Comparison of ENCODE assay signal across 13 cellular contexts in the genomic region with DNA sequence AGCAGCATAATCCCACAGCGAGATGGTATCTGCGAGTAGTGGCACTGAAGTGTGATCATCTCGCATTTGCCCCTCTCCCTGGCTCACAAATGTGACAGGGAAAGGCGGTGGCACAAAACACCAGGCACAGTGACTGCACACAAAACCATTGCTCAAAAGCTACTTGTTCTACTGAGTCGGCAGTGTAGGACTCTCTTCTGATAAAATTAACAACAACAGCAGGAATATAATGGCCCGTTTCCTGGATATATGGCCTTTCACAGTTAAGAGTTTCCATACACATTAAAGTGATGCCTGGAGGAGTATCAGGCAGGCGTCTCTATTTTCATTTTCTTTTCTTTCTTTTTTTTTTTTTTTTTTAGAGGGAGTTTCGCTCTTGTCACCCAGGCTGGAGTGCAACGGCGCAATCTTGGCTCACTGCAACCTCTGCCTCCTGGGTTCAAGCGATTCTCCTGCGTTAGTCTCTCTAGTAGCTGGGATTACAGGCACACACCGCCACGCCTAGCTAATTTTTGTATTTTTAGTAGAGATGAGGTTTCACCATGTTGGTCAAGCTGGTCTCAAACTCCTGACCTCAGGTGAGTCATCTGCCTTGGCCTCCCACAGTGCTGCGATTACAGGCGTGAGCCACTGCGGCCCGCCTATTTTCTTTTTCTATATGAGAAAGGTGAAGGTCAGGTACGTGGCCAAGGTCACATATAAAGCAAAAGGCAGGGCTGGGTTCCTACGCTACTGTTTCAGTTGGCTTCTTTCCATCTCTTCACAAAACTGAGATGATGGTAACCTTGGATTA.
A peak's percentile ranks its signal among the peaks of the same experiment; 100 is the strongest.
DNase-seq lines count a peak whose midpoint lies in the region; ATAC-seq and TF ChIP-seq lines count a peak whose summit lies in the region.
"Had no signal": no experiment of that assay in that cellular context is flagged by ENCODE, and none has a peak within 500 bp of the region (broad histone marks: within the 10 kb centered on the region; RNA-seq: fewer than 3 reads in every experiment).

No MANE protein-coding gene starts in this region.

- H3K36me3 ChIP-seq in prostate gland = no peaks in the 10 kb centered on the region

- no peaks in the 10 kb centered on the region for H3K4me1 ChIP-seq in prostate gland (replicated peaks)

- no peak for TF ChIP-seq CTCF in prostate gland (IDR thresholded peaks at IDR 0.05)

- intact Hi-C loops in prostate gland (cut with DNase I) = no loop called here

- no peaks in the 10 kb centered on the region for H3K9me3 ChIP-seq in prostate gland

- no peak overlapping the region for H3K4me3 ChIP-seq in prostate gland

- no peaks in the 10 kb centered on the region for H3K27me3 ChIP-seq in prostate gland (replicated peaks; ENCODE audit: insufficient read depth)

- no peak overlapping the region for H3K27ac ChIP-seq in prostate gland

- ATAC-seq in GM21390 (IDR thresholded peaks at IDR 0.05; ENCODE audit: unreplicated experiment) (peak; percentile 46), GM21367 (IDR thresholded peaks at IDR 0.05; ENCODE audit: unreplicated experiment) (no peak)
- ATAC-seq: effector memory CD8-positive, alpha-beta T cell had no signal

- 93% methylated on average over 20 of the region's 20 CpGs for WGBS in prostate gland

- no peak for TF ChIP-seq POLR2A in prostate gland (IDR thresholded peaks at IDR 0.05)

- DNase-seq in A172 (ENCODE audit: low spot score) (peak; percentile 53), MV-4-11 (lab: John Stamatoyannopoulos, UW) (peak; percentile 26), globus pallidus (ENCODE audit: low spot score) (peak; percentile 65), prostate gland (ENCODE audit: low spot score) (no peak), NOMO-1 treated with dmso at 0.1 percent for 144 hours (lab: John Stamatoyannopoulos, UW; ENCODE audit: unreplicated experiment) (no peak)
- no peak for DNase-seq in activated CD4-positive, alpha-beta T cell treated with anti-CD3 and anti-CD28 coated beads for 1 hour
- DNase-seq: activated CD4-positive, alpha-beta T cell treated with anti-CD3 and anti-CD28 coated beads for 48 hours; activated naive CD4-positive, alpha-beta T cell treated with anti-CD3 and anti-CD28 coated beads, Interleukin-2, amount 10 ng/mL, durations not matched to agents 7 days and 5 days; effector memory CD8-positive, alpha-beta T cell; NCI-H1694; stimulated activated CD4-positive, alpha-beta T cell treated with anti-CD3 and anti-CD28 coated beads, Interleukin-4, amount 100 ng/mL, for 24 hours had no signal

Comparison
In these comparisons a context has a peak if more than half of its experiments do, and no peak if none do; other contexts are left out.
1. DNase-seq: peak in A172 (single experiment), MV-4-11 (single experiment) and globus pallidus (single experiment); none in prostate gland (single experiment), NOMO-1 treated with dmso at 0.1 percent for 144 hours (single experiment) and activated CD4-positive, alpha-beta T cell treated with anti-CD3 and anti-CD28 coated beads for 1 hour (single experiment).